ENCODE assay signal across 8 cellular contexts in genomic region chr16:71846443-71846842, GRCh38. TPM values are rescaled to one million over a fixed set of nuclear protein-coding genes. Genes with fewer than 3 reads are reported as not detected.
A peak's percentile ranks its signal among the peaks of the same experiment; 100 is the strongest.
DNase-seq lines count a peak whose midpoint lies in the region; ATAC-seq and TF ChIP-seq lines count a peak whose summit lies in the region.

No MANE protein-coding gene starts in this region.

- no peak for ATAC-seq in HG03342 (IDR thresholded peaks at IDR 0.05; ENCODE audit: unreplicated experiment)

- DNase-seq in NCI-H2227 treated with DMSO at 0.1 percent for 48 hours (lab: John Stamatoyannopoulos, UW) (peak; percentile 0), NCI-H2227 (lab: John Stamatoyannopoulos, UW; ENCODE audit: unreplicated experiment) (no peak), RWPE1 (ENCODE audit: low spot score) (peak; percentile 18), dermis blood vessel endothelial cell (peak; percentile 36), NCI-H524 treated with DMSO at 0.1 percent for 48 hours (lab: John Stamatoyannopoulos, UW) (no peak)
- DNase-seq in NK-92 treated with Interleukin-12 subunit alpha and Interleukin-12 subunit beta, amount 100 ng/mL, for 24 hours (lab: John Stamatoyannopoulos, UW) = no peak

- CTCF ChIA-PET in RWPE1 (lab: Yijun Ruan, JAX) = interaction anchor here (2.4 kb wide), 1 partner anchor 36 kb away, joined by 6 read pairs; no protein-coding TSS in a partner anchor

- peaks cover 14% of the 10 kb centered on the region for H3K4me1 ChIP-seq in mononuclear cell (ENCODE audit: insufficient read depth, low read length)

- H3K27me3 ChIP-seq in mononuclear cell (ENCODE audit: insufficient read depth, low read length) = no peaks in the 10 kb centered on the region

- peak overlapping the region; percentile 94 for H3K4me3 ChIP-seq in mononuclear cell (ENCODE audit: low read length)

- no peaks in the 10 kb centered on the region for H3K9me3 ChIP-seq in mononuclear cell (ENCODE audit: low read depth, low read length)

- H3K27ac ChIP-seq in RWPE1 = peak overlapping the region; percentile 71

- no peak for TF ChIP-seq CTCF in RWPE1 (conservative IDR thresholded peaks at IDR 0.05; ENCODE audit: low read depth)

- POLR2A ChIA-PET in RWPE1 (lab: Yijun Ruan, JAX; ENCODE audit: low non-redundant PET) = no interaction called here

RNA-seq across cellular contexts. Expression of gene ATXN1L, which starts 0.7 kb away (rescaled TPM):
- total RNA-seq in dermis blood vessel endothelial cell = 16.2 and 24.9 TPM in 2 replicates
- total RNA-seq in mononuclear cell = 41.0 TPM

RNA-seq across cellular contexts. Expression of gene ZNF821, which starts 37.5 kb away (rescaled TPM):
- 5.6 and 6.8 TPM in 2 replicates for total RNA-seq in dermis blood vessel endothelial cell
- 15.1 TPM for total RNA-seq in mononuclear cell

RNA-seq across cellular contexts. Expression of gene AP1G1, which starts 37.8 kb away (rescaled TPM):
- total RNA-seq in dermis blood vessel endothelial cell (69.1 and 92.3 TPM in 2 replicates), mononuclear cell (223 TPM)

RNA-seq across cellular contexts. Expression of gene IST1, which starts 48.9 kb away (rescaled TPM):
- total RNA-seq in dermis blood vessel endothelial cell (203 and 267 TPM in 2 replicates), mononuclear cell (426 TPM)

Comparison
In these comparisons a context has a peak if more than half of its experiments do, and no peak if none do; other contexts are left out.
1. DNase-seq: peak in NCI-H2227 treated with DMSO at 0.1 percent for 48 hours (single experiment), RWPE1 (single experiment) and dermis blood vessel endothelial cell (single experiment); none in NCI-H2227 (single experiment), NCI-H524 treated with DMSO at 0.1 percent for 48 hours (single experiment) and NK-92 treated with Interleukin-12 subunit alpha and Interleukin-12 subunit beta, amount 100 ng/mL, for 24 hours (single experiment).